8 cellular contexts compared by ENCODE assay signal in the genomic region with DNA sequence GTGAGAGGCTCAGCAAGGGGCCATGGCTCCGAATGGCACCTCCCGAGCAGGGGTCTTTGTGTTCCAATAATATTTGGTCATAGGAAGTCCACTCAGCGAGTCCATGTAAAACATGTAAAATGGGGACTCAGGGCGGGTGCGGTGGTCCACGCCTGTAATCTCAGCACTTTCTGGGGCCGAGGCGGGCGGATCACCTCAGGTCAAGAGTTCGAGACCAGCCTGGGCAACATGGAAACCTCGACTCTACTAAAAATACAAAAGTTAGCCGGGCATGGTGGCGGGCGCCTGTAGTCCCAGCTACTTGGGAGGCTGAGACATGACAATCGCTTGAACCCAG. TPM values are rescaled to one million over a fixed set of nuclear protein-coding genes. Genes with fewer than 3 reads are reported as not detected.
DNase-seq lines count a peak whose midpoint lies in the region; ATAC-seq and TF ChIP-seq lines count a peak whose summit lies in the region.

No MANE protein-coding gene starts in this region.

- POLR2A ChIA-PET in HEK293 (lab: Yijun Ruan, JAX), result interaction anchor here (0.6 to 1.3 kb wide), 5 partner anchors 12 to 376 kb away, joined by 3 to 6 read pairs (median 4); no protein-coding TSS in a partner anchor

- peaks cover 5% of the 10 kb centered on the region for H3K4me1 ChIP-seq in ACC112 (ENCODE audit: control insufficient read depth, insufficient read depth, low read length, unreplicated experiment)
- no peaks in the 10 kb centered on the region for H3K4me1 ChIP-seq in HEK293 (ENCODE audit: control insufficient read depth, insufficient read depth, low read length)
- peaks cover 5 to 8% of the 10 kb centered on the region in 2 donors for H3K4me1 ChIP-seq in muscle layer of duodenum (ENCODE audit: control insufficient read depth in 1 of 2, insufficient read depth in 2 of 2, low read length in 2 of 2)

- H3K4me3 ChIP-seq in ACC112 (ENCODE audit: low read depth, low read length) (peak overlapping the region; percentile 74), HEK293 (ENCODE audit: low read depth, low read length) (peak overlapping the region; percentile 49), cardiac fibroblast (replicated peaks in 1 of 2; ENCODE audit: low read depth in 2 of 2, low read length in 2 of 2) (peak overlapping the region; percentile 17 to 24), muscle layer of duodenum (ENCODE audit: low read depth in 1 of 2, low read length in 2 of 2) (peak overlapping the region; percentile 30 to 68)

- CTCF ChIA-PET in HEK293 (lab: Yijun Ruan, JAX), result interaction anchor here (0.6 to 3.2 kb wide), 11 partner anchors 9 to 1052 kb away, joined by 3 to 22 read pairs (median 5); no protein-coding TSS in a partner anchor

- no peak for TF ChIP-seq CTCF in HEK293 (tag by site-specific recombination; IDR thresholded peaks at IDR 0.05)
- TF ChIP-seq CTCF in cardiac fibroblast (IDR thresholded peaks at IDR 0.05; ENCODE audit: low read depth, low read length), result no peak

- ATAC-seq in esophagus mucosa, result no peak
- ATAC-seq in HG02970 (IDR thresholded peaks at IDR 0.05; ENCODE audit: low FRiP score, unreplicated experiment), result no peak

- H3K27ac ChIP-seq in ACC112 (ENCODE audit: low read depth, low read length), result no peak overlapping the region
- peak overlapping the region; percentile 1; the same call in 1 of the 2 replicates for H3K27ac ChIP-seq in HEK293 (ENCODE audit: extremely low read depth, low read depth, low read length)
- no peak overlapping the region for H3K27ac ChIP-seq in muscle layer of duodenum (ENCODE audit: low read length)

- H2AFZ ChIP-seq in ACC112 (ENCODE audit: low read length, unreplicated experiment), result peak overlapping the region; percentile 72

- H3K36me3 ChIP-seq in ACC112 (ENCODE audit: insufficient read depth, low read length) (no peaks in the 10 kb centered on the region), HEK293 (ENCODE audit: control insufficient read depth in 2 of 2, insufficient read depth in 1 of 2, low read length in 2 of 2) (no peaks in the 10 kb centered on the region), muscle layer of duodenum (ENCODE audit: control insufficient read depth in 1 of 2, insufficient read depth in 2 of 2, low read length in 2 of 2) (no peaks in the 10 kb centered on the region)

- peaks cover 13% of the 10 kb centered on the region; the same call in 1 of the 2 replicates for H3K27me3 ChIP-seq in ACC112 (ENCODE audit: insufficient read depth, low read length)
- H3K27me3 ChIP-seq in muscle layer of duodenum (ENCODE audit: low read depth, low read length), result no peaks in the 10 kb centered on the region

- DNase-seq in cardiac fibroblast (ENCODE audit: low read depth in 2 of 2), result no peak
- no peak for DNase-seq in NCI-H2227 (lab: John Stamatoyannopoulos, UW; ENCODE audit: unreplicated experiment)
- no peak for DNase-seq in SW 1271 (lab: John Stamatoyannopoulos, UW)

- no peaks in the 10 kb centered on the region for H3K79me2 ChIP-seq in ACC112 (ENCODE audit: control insufficient read depth, insufficient read depth, low read length, unreplicated experiment)

- no peaks in the 10 kb centered on the region for H3K9me3 ChIP-seq in HEK293 (ENCODE audit: control insufficient read depth, insufficient read depth, low read depth, low read length)
- H3K9me3 ChIP-seq in muscle layer of duodenum (ENCODE audit: control insufficient read depth in 1 of 2, low read length in 2 of 2), result peaks cover 0 to 2% of the 10 kb centered on the region in 2 donors

TF ChIP-seq in HEK293, 187 proteins besides CTCF, POLR2A, EP300 and RAD21:
- no peak for TF ChIP-seq ZNF133 (tag by site-specific recombination; IDR thresholded peaks at IDR 0.05)
- TF ChIP-seq, protein P1, sequence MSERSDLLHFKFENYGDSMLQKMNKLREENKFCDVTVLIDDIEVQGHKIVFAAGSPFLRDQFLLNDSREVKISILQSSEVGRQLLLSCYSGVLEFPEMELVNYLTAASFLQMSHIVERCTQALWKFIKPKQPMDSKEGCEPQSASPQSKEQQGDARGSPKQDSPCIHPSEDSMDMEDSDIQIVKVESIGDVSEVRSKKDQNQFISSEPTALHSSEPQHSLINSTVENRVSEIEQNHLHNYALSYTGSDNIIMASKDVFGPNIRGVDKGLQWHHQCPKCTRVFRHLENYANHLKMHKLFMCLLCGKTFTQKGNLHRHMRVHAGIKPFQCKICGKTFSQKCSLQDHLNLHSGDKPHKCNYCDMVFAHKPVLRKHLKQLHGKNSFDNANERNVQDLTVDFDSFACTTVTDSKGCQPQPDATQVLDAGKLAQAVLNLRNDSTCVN (tag by site-specific recombination; optimal IDR thresholded peaks at IDR 0.05), result peak; percentile 11
- 0 out of 2 replicates have a peak, but pooled peaks have one; percentile 5 for TF ChIP-seq ZBTB48 (tag by site-specific recombination; IDR thresholded peaks at IDR 0.05)
- TF ChIP-seq, protein P2, sequence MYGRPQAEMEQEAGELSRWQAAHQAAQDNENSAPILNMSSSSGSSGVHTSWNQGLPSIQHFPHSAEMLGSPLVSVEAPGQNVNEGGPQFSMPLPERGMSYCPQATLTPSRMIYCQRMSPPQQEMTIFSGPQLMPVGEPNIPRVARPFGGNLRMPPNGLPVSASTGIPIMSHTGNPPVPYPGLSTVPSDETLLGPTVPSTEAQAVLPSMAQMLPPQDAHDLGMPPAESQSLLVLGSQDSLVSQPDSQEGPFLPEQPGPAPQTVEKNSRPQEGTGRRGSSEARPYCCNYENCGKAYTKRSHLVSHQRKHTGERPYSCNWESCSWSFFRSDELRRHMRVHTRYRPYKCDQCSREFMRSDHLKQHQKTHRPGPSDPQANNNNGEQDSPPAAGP (tag by site-specific recombination; IDR thresholded peaks at IDR 0.05), result 0 out of 2 replicates have a peak, but pooled peaks have one; percentile 7
- TF ChIP-seq, protein P3, sequence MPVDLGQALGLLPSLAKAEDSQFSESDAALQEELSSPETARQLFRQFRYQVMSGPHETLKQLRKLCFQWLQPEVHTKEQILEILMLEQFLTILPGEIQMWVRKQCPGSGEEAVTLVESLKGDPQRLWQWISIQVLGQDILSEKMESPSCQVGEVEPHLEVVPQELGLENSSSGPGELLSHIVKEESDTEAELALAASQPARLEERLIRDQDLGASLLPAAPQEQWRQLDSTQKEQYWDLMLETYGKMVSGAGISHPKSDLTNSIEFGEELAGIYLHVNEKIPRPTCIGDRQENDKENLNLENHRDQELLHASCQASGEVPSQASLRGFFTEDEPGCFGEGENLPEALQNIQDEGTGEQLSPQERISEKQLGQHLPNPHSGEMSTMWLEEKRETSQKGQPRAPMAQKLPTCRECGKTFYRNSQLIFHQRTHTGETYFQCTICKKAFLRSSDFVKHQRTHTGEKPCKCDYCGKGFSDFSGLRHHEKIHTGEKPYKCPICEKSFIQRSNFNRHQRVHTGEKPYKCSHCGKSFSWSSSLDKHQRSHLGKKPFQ (tag by site-specific recombination; IDR thresholded peaks at IDR 0.05), result no peak
- TF ChIP-seq, protein P4, sequence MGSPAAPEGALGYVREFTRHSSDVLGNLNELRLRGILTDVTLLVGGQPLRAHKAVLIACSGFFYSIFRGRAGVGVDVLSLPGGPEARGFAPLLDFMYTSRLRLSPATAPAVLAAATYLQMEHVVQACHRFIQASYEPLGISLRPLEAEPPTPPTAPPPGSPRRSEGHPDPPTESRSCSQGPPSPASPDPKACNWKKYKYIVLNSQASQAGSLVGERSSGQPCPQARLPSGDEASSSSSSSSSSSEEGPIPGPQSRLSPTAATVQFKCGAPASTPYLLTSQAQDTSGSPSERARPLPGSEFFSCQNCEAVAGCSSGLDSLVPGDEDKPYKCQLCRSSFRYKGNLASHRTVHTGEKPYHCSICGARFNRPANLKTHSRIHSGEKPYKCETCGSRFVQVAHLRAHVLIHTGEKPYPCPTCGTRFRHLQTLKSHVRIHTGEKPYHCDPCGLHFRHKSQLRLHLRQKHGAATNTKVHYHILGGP (tag by site-specific recombination; IDR thresholded peaks at IDR 0.05), result no peak
- no peak for TF ChIP-seq RBAK (tag by site-specific recombination; IDR thresholded peaks at IDR 0.05)
- TF ChIP-seq ZBTB8A (tag by site-specific recombination; IDR thresholded peaks at IDR 0.05), result 0 out of 2 replicates have a peak, but pooled peaks have one; percentile 7

RNA-seq across cellular contexts. Expression of a gene that starts 26.4 kb away (rescaled TPM):
- 0.20 TPM for total RNA-seq in esophagus mucosa

RNA-seq across cellular contexts. Expression of a gene that starts 33.1 kb away (rescaled TPM):
- total RNA-seq in esophagus mucosa, result not detected

RNA-seq across cellular contexts. Expression of a gene that starts 33.6 kb away (rescaled TPM):
- total RNA-seq in esophagus mucosa, result 0.80 TPM

Comparison
In these comparisons a context has a peak if more than half of its experiments do, and no peak if none do; other contexts are left out.
1. H3K4me3 ChIP-seq: peak in every context shown above with its lines; median percentile 74 in ACC112; 49 in HEK293; 49 in muscle layer of duodenum; 20 in cardiac fibroblast.